21 cellular contexts compared by ENCODE assay signal in the genomic region with DNA sequence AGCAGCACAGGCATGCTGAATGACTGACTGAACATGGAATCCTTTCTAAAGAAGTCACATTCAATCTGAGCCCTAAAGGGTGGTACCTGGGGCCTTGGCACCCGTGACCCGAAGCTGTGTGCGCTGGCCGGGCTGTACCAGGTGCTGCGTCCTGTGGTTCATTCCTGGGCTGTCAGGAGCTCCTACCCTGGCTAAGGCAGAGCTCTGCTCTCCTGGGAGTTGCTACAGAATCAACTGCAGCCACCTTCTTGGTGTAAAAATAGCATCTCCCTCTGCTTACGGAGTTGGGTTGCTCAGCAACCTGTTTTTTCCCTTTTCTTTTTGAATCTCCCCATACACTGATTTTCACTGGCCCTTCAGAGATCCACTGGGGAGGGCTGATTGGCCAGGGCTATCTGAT.
"Had no signal": no experiment of that assay in that cellular context is flagged by ENCODE, and none has a peak within 500 bp of the region (broad histone marks: within the 10 kb centered on the region; RNA-seq: fewer than 3 reads in every experiment).

No MANE protein-coding gene starts in this region.

- DNase-seq: cerebellar nuclear complex; effector CD4-positive, alpha-beta T cell; endodermal cell; erythroblast; foreskin keratinocyte; immature natural killer cell; left colon; left ventricle myocardium superior; mesenchymal stem cell; midbrain; naive B cell; right cardiac atrium; small intestine; stimulated activated CD4-positive, alpha-beta T cell treated with anti-CD3 and anti-CD28 coated beads, Interleukin-2, amount 100 ng/mL, for 48 hours; stimulated activated naive CD8-positive, alpha-beta T cell treated with anti-CD3 and anti-CD28 coated beads, Interleukin-15, Interleukin-2, amounts not matched to agents 100 U/mL and 50 U/mL, for 24 hours; testis; upper lobe of right lung had no signal

- H3K36me3 ChIP-seq: ovary, tibial nerve, upper lobe of right lung had no signal

- ATAC-seq: foreskin keratinocyte; left colon; left ventricle myocardium superior; right cardiac atrium; stimulated activated naive CD8-positive, alpha-beta T cell treated with anti-CD3 and anti-CD28 coated beads, Interleukin-15, Interleukin-2, amounts not matched to agents 100 U/mL and 50 U/mL, for 24 hours; upper lobe of right lung had no signal

- H3K9me3 ChIP-seq: ovary, testis, tibial nerve, upper lobe of right lung had no signal

- H3K27me3 ChIP-seq: foreskin keratinocyte, ovary, testis, tibial nerve, upper lobe of right lung had no signal

- H3K4me3 ChIP-seq: coronary artery, lung, ovary, testis, tibial nerve, upper lobe of right lung had no signal

- H3K27ac ChIP-seq: coronary artery, foreskin keratinocyte, ovary, testis, tibial nerve, upper lobe of right lung had no signal

- H3K4me1 ChIP-seq: foreskin keratinocyte, testis, tibial nerve, upper lobe of right lung had no signal
